1 cellular context compared by ENCODE assay signal in the genomic region with DNA sequence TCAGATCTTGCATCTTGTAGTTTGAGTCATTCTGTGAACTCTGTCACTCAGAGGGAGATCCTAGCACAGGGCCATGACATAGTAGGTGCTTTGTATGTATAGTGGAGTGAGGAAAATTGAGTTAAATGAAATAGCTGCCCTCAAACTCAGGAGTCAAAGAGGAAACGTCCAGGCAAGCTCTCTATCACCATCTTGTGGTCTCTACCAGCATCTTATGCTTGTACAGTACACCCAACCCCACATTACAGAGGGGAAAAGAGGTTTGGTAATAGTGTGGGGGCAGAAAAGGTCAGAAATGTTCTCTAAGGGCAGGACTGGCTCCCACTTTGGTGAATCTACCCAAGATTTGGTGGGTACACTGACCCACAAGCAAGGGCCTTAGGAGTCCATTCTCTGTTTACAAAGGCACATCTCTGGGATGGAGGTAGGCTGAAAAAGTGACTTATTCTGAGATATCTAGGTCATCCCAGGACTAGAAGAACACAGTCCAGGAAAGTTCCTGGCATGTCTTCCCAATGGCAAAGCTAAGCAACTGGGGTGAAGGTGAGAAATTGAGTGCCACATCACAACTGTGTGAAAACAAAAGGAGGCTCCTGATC.
TF ChIP-seq lines count a peak whose summit lies in the region.

No MANE protein-coding gene starts in this region.

TF ChIP-seq in GM12878, 131 proteins besides CTCF, POLR2A, EP300 and RAD21 (continued from another document):
- TF ChIP-seq, protein P1, sequence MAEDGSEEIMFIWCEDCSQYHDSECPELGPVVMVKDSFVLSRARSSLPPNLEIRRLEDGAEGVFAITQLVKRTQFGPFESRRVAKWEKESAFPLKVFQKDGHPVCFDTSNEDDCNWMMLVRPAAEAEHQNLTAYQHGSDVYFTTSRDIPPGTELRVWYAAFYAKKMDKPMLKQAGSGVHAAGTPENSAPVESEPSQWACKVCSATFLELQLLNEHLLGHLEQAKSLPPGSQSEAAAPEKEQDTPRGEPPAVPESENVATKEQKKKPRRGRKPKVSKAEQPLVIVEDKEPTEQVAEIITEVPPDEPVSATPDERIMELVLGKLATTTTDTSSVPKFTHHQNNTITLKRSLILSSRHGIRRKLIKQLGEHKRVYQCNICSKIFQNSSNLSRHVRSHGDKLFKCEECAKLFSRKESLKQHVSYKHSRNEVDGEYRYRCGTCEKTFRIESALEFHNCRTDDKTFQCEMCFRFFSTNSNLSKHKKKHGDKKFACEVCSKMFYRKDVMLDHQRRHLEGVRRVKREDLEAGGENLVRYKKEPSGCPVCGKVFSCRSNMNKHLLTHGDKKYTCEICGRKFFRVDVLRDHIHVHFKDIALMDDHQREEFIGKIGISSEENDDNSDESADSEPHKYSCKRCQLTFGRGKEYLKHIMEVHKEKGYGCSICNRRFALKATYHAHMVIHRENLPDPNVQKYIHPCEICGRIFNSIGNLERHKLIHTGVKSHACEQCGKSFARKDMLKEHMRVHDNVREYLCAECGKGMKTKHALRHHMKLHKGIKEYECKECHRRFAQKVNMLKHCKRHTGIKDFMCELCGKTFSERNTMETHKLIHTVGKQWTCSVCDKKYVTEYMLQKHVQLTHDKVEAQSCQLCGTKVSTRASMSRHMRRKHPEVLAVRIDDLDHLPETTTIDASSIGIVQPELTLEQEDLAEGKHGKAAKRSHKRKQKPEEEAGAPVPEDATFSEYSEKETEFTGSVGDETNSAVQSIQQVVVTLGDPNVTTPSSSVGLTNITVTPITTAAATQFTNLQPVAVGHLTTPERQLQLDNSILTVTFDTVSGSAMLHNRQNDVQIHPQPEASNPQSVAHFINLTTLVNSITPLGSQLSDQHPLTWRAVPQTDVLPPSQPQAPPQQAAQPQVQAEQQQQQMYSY (CRISPR knock-in tag; IDR thresholded peaks at IDR 0.05): no peak
- TF ChIP-seq, protein P2, sequence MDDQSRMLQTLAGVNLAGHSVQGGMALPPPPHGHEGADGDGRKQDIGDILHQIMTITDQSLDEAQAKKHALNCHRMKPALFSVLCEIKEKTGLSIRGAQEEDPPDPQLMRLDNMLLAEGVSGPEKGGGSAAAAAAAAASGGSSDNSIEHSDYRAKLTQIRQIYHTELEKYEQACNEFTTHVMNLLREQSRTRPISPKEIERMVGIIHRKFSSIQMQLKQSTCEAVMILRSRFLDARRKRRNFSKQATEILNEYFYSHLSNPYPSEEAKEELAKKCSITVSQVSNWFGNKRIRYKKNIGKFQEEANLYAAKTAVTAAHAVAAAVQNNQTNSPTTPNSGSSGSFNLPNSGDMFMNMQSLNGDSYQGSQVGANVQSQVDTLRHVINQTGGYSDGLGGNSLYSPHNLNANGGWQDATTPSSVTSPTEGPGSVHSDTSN (IDR thresholded peaks at IDR 0.05; ENCODE audit: insufficient replicate concordance, low read depth, low read length): no peak
- TF ChIP-seq, protein P3, sequence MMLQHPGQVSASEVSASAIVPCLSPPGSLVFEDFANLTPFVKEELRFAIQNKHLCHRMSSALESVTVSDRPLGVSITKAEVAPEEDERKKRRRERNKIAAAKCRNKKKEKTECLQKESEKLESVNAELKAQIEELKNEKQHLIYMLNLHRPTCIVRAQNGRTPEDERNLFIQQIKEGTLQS (IDR thresholded peaks at IDR 0.05; ENCODE audit: borderline replicate concordance, extremely low read depth, low read depth, low read length): no peak
- TF ChIP-seq, protein P4, sequence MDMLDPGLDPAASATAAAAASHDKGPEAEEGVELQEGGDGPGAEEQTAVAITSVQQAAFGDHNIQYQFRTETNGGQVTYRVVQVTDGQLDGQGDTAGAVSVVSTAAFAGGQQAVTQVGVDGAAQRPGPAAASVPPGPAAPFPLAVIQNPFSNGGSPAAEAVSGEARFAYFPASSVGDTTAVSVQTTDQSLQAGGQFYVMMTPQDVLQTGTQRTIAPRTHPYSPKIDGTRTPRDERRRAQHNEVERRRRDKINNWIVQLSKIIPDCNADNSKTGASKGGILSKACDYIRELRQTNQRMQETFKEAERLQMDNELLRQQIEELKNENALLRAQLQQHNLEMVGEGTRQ (IDR thresholded peaks at IDR 0.05; ENCODE audit: borderline replicate concordance, low read depth, low read length): no peak
- no peak for TF ChIP-seq SIN3A (IDR thresholded peaks at IDR 0.05; ENCODE audit: low read depth, low read length)
- no peak for TF ChIP-seq BCL11A (IDR thresholded peaks at IDR 0.05; ENCODE audit: low read depth, low read length)
